ENCODE assay signal across 27 cellular contexts in genomic region chr7:52362521-52362920, GRCh38.
"Had no signal": no experiment of that assay in that cellular context is flagged by ENCODE, and none has a peak within 500 bp of the region (broad histone marks: within the 10 kb centered on the region; RNA-seq: fewer than 3 reads in every experiment).

No MANE protein-coding gene starts in this region.

- H3K4me3 Mint-ChIP-seq: dendritic cell treated with granulocyte-macrophage colony-stimulating factor and Interleukin-4, amounts not matched to agents 40 ng/mL and 50 ng/mL, for 4 days; effector memory CD8-positive, alpha-beta T cell; endodermal cell had no signal

- H3K36me3 ChIP-seq: colonic mucosa, esophagus muscularis mucosa, esophagus squamous epithelium, gastrocnemius medialis, gastroesophageal sphincter, heart left ventricle, heart right ventricle had no signal

- H3K4me3 ChIP-seq: colonic mucosa, coronary artery, dorsolateral prefrontal cortex, esophagus muscularis mucosa, esophagus squamous epithelium, gastrocnemius medialis, gastroesophageal sphincter, heart left ventricle, heart right ventricle had no signal

- H3K27ac Mint-ChIP-seq: dendritic cell treated with granulocyte-macrophage colony-stimulating factor and Interleukin-4, amounts not matched to agents 40 ng/mL and 50 ng/mL, for 4 days; effector memory CD8-positive, alpha-beta T cell; endodermal cell had no signal

- H3K4me1 Mint-ChIP-seq: endodermal cell had no signal

- H3K9me3 ChIP-seq: colonic mucosa, esophagus muscularis mucosa, esophagus squamous epithelium, gastrocnemius medialis, gastroesophageal sphincter had no signal

- H3K27me3 Mint-ChIP-seq: dendritic cell treated with granulocyte-macrophage colony-stimulating factor and Interleukin-4, amounts not matched to agents 40 ng/mL and 50 ng/mL, for 4 days; effector memory CD8-positive, alpha-beta T cell had no signal

- H3K27me3 ChIP-seq: colonic mucosa, dorsolateral prefrontal cortex, esophagus muscularis mucosa, esophagus squamous epithelium, foreskin keratinocyte, gastrocnemius medialis, gastroesophageal sphincter, heart left ventricle, heart right ventricle had no signal

- DNase-seq: colonic mucosa; cortex of kidney; dermis blood vessel endothelial cell; dorsolateral prefrontal cortex; effector CD4-positive, alpha-beta T cell; effector CD8-positive, alpha-beta T cell; effector memory CD4-positive, alpha-beta T cell; effector memory CD8-positive, alpha-beta T cell; endodermal cell; erythroblast; esophagus squamous epithelium; foreskin fibroblast; foreskin keratinocyte; foreskin melanocyte; gastrocnemius medialis; glutamatergic neuron; heart right ventricle had no signal

- H3K4me1 ChIP-seq: colonic mucosa, esophagus muscularis mucosa, esophagus squamous epithelium, foreskin keratinocyte, gastrocnemius medialis, gastroesophageal sphincter, heart left ventricle, heart right ventricle had no signal

- H3K27ac ChIP-seq: colonic mucosa, coronary artery, dorsolateral prefrontal cortex, epithelial cell of prostate, esophagus muscularis mucosa, esophagus squamous epithelium, foreskin keratinocyte, gastrocnemius medialis, gastroesophageal sphincter, heart left ventricle, heart right ventricle had no signal

- FAIRE-seq: colon, endometrium, endothelial cell of umbilical vein, frontal cortex had no signal
